Comparison of ENCODE assay signal across 38 cellular contexts in genomic region chr18:65869527-65869926, GRCh38.
"Had no signal": no experiment of that assay in that cellular context is flagged by ENCODE, and none has a peak within 500 bp of the region (broad histone marks: within the 10 kb centered on the region; RNA-seq: fewer than 3 reads in every experiment).

No MANE protein-coding gene starts in this region.

- H3K27me3 Mint-ChIP-seq: activated naive CD4-positive, alpha-beta T cell treated with anti-CD3 and anti-CD28 coated beads, Interleukin-2, amount 10 ng/mL, durations not matched to agents 7 days and 5 days; activated naive CD4-positive, alpha-beta T cell treated with anti-CD3 and anti-CD28 coated beads, Interleukin-2, amount 50 U/mL, for 24 hours; activated naive CD8-positive, alpha-beta T cell; activated naive CD8-positive, alpha-beta T cell treated with anti-CD3 and anti-CD28 coated beads for 36 hours; activated naive CD8-positive, alpha-beta T cell treated with anti-CD3 and anti-CD28 coated beads, Interleukin-2, amount 10 ng/mL, durations not matched to agents 7 days and 5 days; activated naive CD8-positive, alpha-beta T cell treated with anti-CD3 and anti-CD28 coated beads, Interleukin-2, amount 50 U/mL, for 24 hours; activated T-cell treated with anti-CD3 and anti-CD28 coated beads, Interleukin-2, amount 50 U/mL, for 24 hours; activated T-helper 17 cell treated with anti-CD3 and anti-CD28 coated beads, Interleukin-2, amount 50 U/mL, for 72 hours; brain; central memory CD8-positive, alpha-beta T cell had no signal

- H3K36me3 Mint-ChIP-seq: activated naive CD4-positive, alpha-beta T cell treated with anti-CD3 and anti-CD28 coated beads, Interleukin-2, amount 10 ng/mL, durations not matched to agents 7 days and 5 days; activated naive CD4-positive, alpha-beta T cell treated with anti-CD3 and anti-CD28 coated beads, Interleukin-2, amount 50 U/mL, for 24 hours; activated naive CD4-positive, alpha-beta T cell treated with anti-CD3 and anti-CD28 coated beads, Interleukin-2, amount 50 U/mL, for 72 hours; activated naive CD8-positive, alpha-beta T cell; activated naive CD8-positive, alpha-beta T cell treated with anti-CD3 and anti-CD28 coated beads for 36 hours; activated naive CD8-positive, alpha-beta T cell treated with anti-CD3 and anti-CD28 coated beads, Interleukin-2, amount 10 ng/mL, durations not matched to agents 7 days and 5 days; brain had no signal

- DNase-seq: activated effector memory CD4-positive, alpha-beta T cell treated with anti-CD3 and anti-CD28 coated beads, Interleukin-2, amount 50 U/mL, for 16 hours; activated effector memory CD4-positive, alpha-beta T cell treated with Interleukin-2 at 50 U/mL for 16 hours; activated gamma-delta T cell; activated gamma-delta T cell treated with Interleukin-2 at 50 U/mL for 16 hours; activated naive CD4-positive, alpha-beta T cell; activated naive CD4-positive, alpha-beta T cell treated with anti-CD3 and anti-CD28 coated beads for 36 hours; activated naive CD4-positive, alpha-beta T cell treated with anti-CD3 and anti-CD28 coated beads, Interleukin-2, amount 10 ng/mL, durations not matched to agents 7 days and 5 days; activated naive CD4-positive, alpha-beta T cell treated with anti-CD3 and anti-CD28 coated beads, Interleukin-2, amount 50 U/mL, for 16 hours; activated naive CD4-positive, alpha-beta T cell treated with Interleukin-2 at 50 U/mL for 16 hours; activated naive CD8-positive, alpha-beta T cell treated with anti-CD3 and anti-CD28 coated beads for 36 hours; activated naive CD8-positive, alpha-beta T cell treated with anti-CD3 and anti-CD28 coated beads, Interleukin-2, amount 10 ng/mL, durations not matched to agents 7 days and 5 days; activated naive CD8-positive, alpha-beta T cell treated with anti-CD3 and anti-CD28 coated beads, Interleukin-2, amount 50 U/mL, for 24 hours; activated T-cell treated with anti-CD3 and anti-CD28 coated beads, Interleukin-2, amount 50 U/mL, for 1 hour; activated T-cell treated with anti-CD3 and anti-CD28 coated beads, Interleukin-2, amount 50 U/mL, for 24 hours; activated T-cell treated with anti-CD3 and anti-CD28 coated beads, Interleukin-2, amount 50 U/mL, for 4 hours; activated T-cell treated with anti-CD3 and anti-CD28 coated beads, Interleukin-2, amount 50 U/mL, for 48 hours; activated T-cell treated with anti-CD3 and anti-CD28 coated beads, Interleukin-2, amount 50 U/mL, for 72 hours; adrenal gland; amniotic stem cell; amygdala; anterior cingulate cortex; aorta; body of pancreas; brain microvascular endothelial cell; caudate nucleus; central memory CD4-positive, alpha-beta T cell; cerebellar nuclear complex had no signal

- H3K4me3 Mint-ChIP-seq: activated naive CD4-positive, alpha-beta T cell treated with anti-CD3 and anti-CD28 coated beads for 36 hours; activated naive CD4-positive, alpha-beta T cell treated with anti-CD3 and anti-CD28 coated beads, Interleukin-2, amount 10 ng/mL, durations not matched to agents 7 days and 5 days; activated naive CD4-positive, alpha-beta T cell treated with anti-CD3 and anti-CD28 coated beads, Interleukin-2, amount 50 U/mL, for 24 hours; activated naive CD8-positive, alpha-beta T cell; activated naive CD8-positive, alpha-beta T cell treated with anti-CD3 and anti-CD28 coated beads for 36 hours; activated naive CD8-positive, alpha-beta T cell treated with anti-CD3 and anti-CD28 coated beads, Interleukin-2, amount 10 ng/mL, durations not matched to agents 7 days and 5 days; activated naive CD8-positive, alpha-beta T cell treated with anti-CD3 and anti-CD28 coated beads, Interleukin-2, amount 50 U/mL, for 24 hours; activated T-cell treated with anti-CD3 and anti-CD28 coated beads, Interleukin-2, amount 50 U/mL, for 24 hours; activated T-cell treated with anti-CD3 and anti-CD28 coated beads, Interleukin-2, amount 50 U/mL, for 4 hours; activated T-cell treated with anti-CD3 and anti-CD28 coated beads, Interleukin-2, amount 50 U/mL, for 72 hours; activated T-helper 1 cell treated with anti-CD3 and anti-CD28 coated beads, Interleukin-12 subunit alpha, Interleukin-12 subunit beta, Interleukin-2, Interleukin-4 antibody, amounts not matched to agents 30 ng/mL and 10 ng/mL and 1 ng/mL, durations not matched to agents 14 hours and 24 hours and 36 hours; activated T-helper 17 cell treated with anti-CD3 and anti-CD28 coated beads, Interleukin-2, amount 50 U/mL, for 72 hours; brain; central memory CD8-positive, alpha-beta T cell had no signal

- H3K9me3 Mint-ChIP-seq: activated naive CD4-positive, alpha-beta T cell treated with anti-CD3 and anti-CD28 coated beads, Interleukin-2, amount 10 ng/mL, durations not matched to agents 7 days and 5 days; activated naive CD4-positive, alpha-beta T cell treated with anti-CD3 and anti-CD28 coated beads, Interleukin-2, amount 50 U/mL, for 24 hours; activated naive CD8-positive, alpha-beta T cell treated with anti-CD3 and anti-CD28 coated beads, Interleukin-2, amount 10 ng/mL, durations not matched to agents 7 days and 5 days; brain had no signal

- H3K4me1 Mint-ChIP-seq: activated naive CD4-positive, alpha-beta T cell treated with anti-CD3 and anti-CD28 coated beads, Interleukin-2, amount 10 ng/mL, durations not matched to agents 7 days and 5 days; activated naive CD4-positive, alpha-beta T cell treated with anti-CD3 and anti-CD28 coated beads, Interleukin-2, amount 50 U/mL, for 24 hours; activated naive CD8-positive, alpha-beta T cell treated with anti-CD3 and anti-CD28 coated beads for 36 hours; activated naive CD8-positive, alpha-beta T cell treated with anti-CD3 and anti-CD28 coated beads, Interleukin-2, amount 10 ng/mL, durations not matched to agents 7 days and 5 days; activated naive CD8-positive, alpha-beta T cell treated with anti-CD3 and anti-CD28 coated beads, Interleukin-2, amount 50 U/mL, for 24 hours; activated T-helper 17 cell treated with anti-CD3 and anti-CD28 coated beads, Interleukin-2, amount 50 U/mL, for 72 hours; brain; central memory CD8-positive, alpha-beta T cell had no signal

- H3K9me3 ChIP-seq: adrenal gland, ascending aorta, body of pancreas, breast epithelium had no signal

- H3K4me3 ChIP-seq: adrenal gland, ascending aorta, body of pancreas, breast epithelium, cardiac muscle cell had no signal

- H3K27ac ChIP-seq: adrenal gland, ascending aorta, body of pancreas, brain microvascular endothelial cell, breast epithelium, cardiac muscle cell had no signal

- H3K27me3 ChIP-seq: adrenal gland, ascending aorta, body of pancreas, brain microvascular endothelial cell, breast epithelium, cardiac muscle cell had no signal

- ATAC-seq: activated naive CD4-positive, alpha-beta T cell treated with anti-CD3 and anti-CD28 coated beads, Interleukin-2, amount 50 U/mL, for 72 hours; activated naive CD8-positive, alpha-beta T cell treated with anti-CD3 and anti-CD28 coated beads, Interleukin-2, amount 50 U/mL, for 24 hours; activated T-cell treated with anti-CD3 and anti-CD28 coated beads, Interleukin-2, amount 50 U/mL, for 4 hours; activated T-cell treated with anti-CD3 and anti-CD28 coated beads, Interleukin-2, amount 50 U/mL, for 72 hours; activated T-helper 17 cell treated with anti-CD3 and anti-CD28 coated beads, Interleukin-2, amount 50 U/mL, for 72 hours; body of pancreas had no signal

- H3K4me1 ChIP-seq: adrenal gland, ascending aorta, body of pancreas, breast epithelium had no signal

- H3K27ac Mint-ChIP-seq: activated naive CD4-positive, alpha-beta T cell treated with anti-CD3 and anti-CD28 coated beads for 36 hours; activated naive CD4-positive, alpha-beta T cell treated with anti-CD3 and anti-CD28 coated beads, Interleukin-2, amount 10 ng/mL, durations not matched to agents 7 days and 5 days; activated naive CD4-positive, alpha-beta T cell treated with anti-CD3 and anti-CD28 coated beads, Interleukin-2, amount 50 U/mL, for 24 hours; activated naive CD4-positive, alpha-beta T cell treated with anti-CD3 and anti-CD28 coated beads, Interleukin-2, amount 50 U/mL, for 72 hours; activated naive CD8-positive, alpha-beta T cell; activated naive CD8-positive, alpha-beta T cell treated with anti-CD3 and anti-CD28 coated beads for 36 hours; activated naive CD8-positive, alpha-beta T cell treated with anti-CD3 and anti-CD28 coated beads, Interleukin-2, amount 10 ng/mL, durations not matched to agents 7 days and 5 days; activated naive CD8-positive, alpha-beta T cell treated with anti-CD3 and anti-CD28 coated beads, Interleukin-2, amount 50 U/mL, for 24 hours; activated T-cell treated with anti-CD3 and anti-CD28 coated beads, Interleukin-2, amount 50 U/mL, for 24 hours; activated T-cell treated with anti-CD3 and anti-CD28 coated beads, Interleukin-2, amount 50 U/mL, for 72 hours; activated T-helper 1 cell treated with anti-CD3 and anti-CD28 coated beads, Interleukin-12 subunit alpha, Interleukin-12 subunit beta, Interleukin-2, Interleukin-4 antibody, amounts not matched to agents 30 ng/mL and 10 ng/mL and 1 ng/mL, durations not matched to agents 14 hours and 24 hours and 36 hours; activated T-helper 17 cell treated with anti-CD3 and anti-CD28 coated beads, Interleukin-2, amount 50 U/mL, for 72 hours; activated T-helper 2 cell treated with anti-CD3 and anti-CD28 coated beads, Interferon-gamma antibody, Interleukin-2, Interleukin-4, amounts not matched to agents 10 μg/mL and 5 μg/mL and 100 μg/mL, durations not matched to agents 14 hours and 24 hours and 36 hours; brain had no signal

- H3K36me3 ChIP-seq: adrenal gland, ascending aorta, brain microvascular endothelial cell, breast epithelium, cardiac muscle cell had no signal
